In genomic region chr19:50549927-50550593, GRCh38 we compare ENCODE assay signal across 29 cellular contexts. TPM values are rescaled to one million over a fixed set of nuclear protein-coding genes. Genes with fewer than 3 reads are reported as not detected.
A peak's percentile ranks its signal among the peaks of the same experiment; 100 is the strongest.
DNase-seq lines count a peak whose midpoint lies in the region; ATAC-seq and TF ChIP-seq lines count a peak whose summit lies in the region.
"Had no signal": no experiment of that assay in that cellular context is flagged by ENCODE, and none has a peak within 500 bp of the region (broad histone marks: within the 10 kb centered on the region; RNA-seq: fewer than 3 reads in every experiment).

No MANE protein-coding gene starts in this region.

- peak overlapping the region; percentile 75 for H3K4me2 ChIP-seq in neuronal stem cell (ENCODE audit: insufficient read depth, low read length, poor library complexity, severe bottlenecking)

- ATAC-seq in WTC11 = no peak
- ATAC-seq in HG03159 (IDR thresholded peaks at IDR 0.05; ENCODE audit: unreplicated experiment) = no peak
- ATAC-seq: activated naive CD8-positive, alpha-beta T cell treated with anti-CD3 and anti-CD28 coated beads, Interleukin-2, amount 50 U/mL, for 24 hours; foreskin keratinocyte; left ventricle myocardium superior had no signal

- no peak overlapping the region for H2BK120ac ChIP-seq in neuronal stem cell (ENCODE audit: low read depth, low read length)

- H3K27ac ChIP-seq in endodermal cell (ENCODE audit: low read depth, low read length) (no peak overlapping the region), neuronal stem cell (replicated peaks; ENCODE audit: low read length) (no peak overlapping the region), RWPE1 (no peak overlapping the region)
- H3K27ac ChIP-seq: epithelial cell of prostate, foreskin keratinocyte, SK-N-MC, spleen, VCaP had no signal

- no TSS peak for BruUV-seq in Caco-2 (replicated peaks; lab: Mats Ljungman, UMichigan)

- H3K14ac ChIP-seq in neuronal stem cell (ENCODE audit: low read length) = peak overlapping the region; percentile 14

- H3K9me3 Mint-ChIP-seq in WTC11 (no peaks in the 10 kb centered on the region), endodermal cell (no peaks in the 10 kb centered on the region), Caco-2 (ENCODE audit: unreplicated experiment) (no peaks in the 10 kb centered on the region)
- H3K9me3 Mint-ChIP-seq: activated naive CD8-positive, alpha-beta T cell treated with anti-CD3 and anti-CD28 coated beads, Interleukin-2, amount 50 U/mL, for 24 hours had no signal

- no peak overlapping the region for H3K4ac ChIP-seq in neuronal stem cell (ENCODE audit: low read length)

- H3K36me3 ChIP-seq in endodermal cell (ENCODE audit: control insufficient read depth, insufficient read depth, low read length) = no peaks in the 10 kb centered on the region
- peaks cover 23 to 42% of the 10 kb centered on the region in 2 donors for H3K36me3 ChIP-seq in neuronal stem cell (replicated peaks in 1 of 2; ENCODE audit: control insufficient read depth in 2 of 2, insufficient read depth in 2 of 2, low read length in 2 of 2)
- H3K36me3 ChIP-seq in Caco-2 (ENCODE audit: control insufficient read depth, insufficient read depth, low read length) = no peaks in the 10 kb centered on the region
- H3K36me3 ChIP-seq: spleen had no signal

- peak overlapping the region; percentile 67 for H2BK12ac ChIP-seq in neuronal stem cell (ENCODE audit: low read length)

- no peak overlapping the region for H3K9ac ChIP-seq in endodermal cell (ENCODE audit: extremely low read depth, low read length, poor library complexity, severe bottlenecking)
- peak overlapping the region; percentile 76 for H3K9ac ChIP-seq in neuronal stem cell (ENCODE audit: low read depth, low read length, poor library complexity)

- 85 to 88% methylated on average over 6 to 17 of the region's 17 CpGs for WGBS in endodermal cell (ENCODE audit: insufficient coverage in 1 of 2, insufficient read length in 1 of 2), 2 experiments
- no CpG with 5 or more reads among the region's 17 CpGs for WGBS in neuronal stem cell (ENCODE audit: extremely low coverage in 2 of 2, insufficient read length in 2 of 2, insufficient replicate concordance in 1 of 2), 2 donors

- H3K23ac ChIP-seq in neuronal stem cell (ENCODE audit: low read depth, low read length, poor library complexity) = no peak overlapping the region

- H3K4me1 Mint-ChIP-seq in WTC11 = peaks cover 19% of the 10 kb centered on the region
- H3K4me1 Mint-ChIP-seq in endodermal cell = peaks cover 2% of the 10 kb centered on the region
- no peaks in the 10 kb centered on the region for H3K4me1 Mint-ChIP-seq in Caco-2 (ENCODE audit: low read depth, unreplicated experiment)
- H3K4me1 Mint-ChIP-seq: activated naive CD8-positive, alpha-beta T cell treated with anti-CD3 and anti-CD28 coated beads, Interleukin-2, amount 50 U/mL, for 24 hours had no signal

- peak overlapping the region; percentile 91 for H3K4me3 Mint-ChIP-seq in WTC11
- peak overlapping the region; percentile 6 for H3K4me3 Mint-ChIP-seq in endodermal cell
- H3K4me3 Mint-ChIP-seq in Caco-2 (ENCODE audit: unreplicated experiment) = no peak overlapping the region
- H3K4me3 Mint-ChIP-seq: activated naive CD8-positive, alpha-beta T cell treated with anti-CD3 and anti-CD28 coated beads, Interleukin-2, amount 50 U/mL, for 24 hours; IgD-negative memory B cell had no signal

- no peak overlapping the region for H4K8ac ChIP-seq in neuronal stem cell (ENCODE audit: low read depth, low read length)

- H3K27me3 ChIP-seq in endodermal cell (ENCODE audit: control insufficient read depth, insufficient read depth, low read length, poor library complexity, severe bottlenecking) = no peaks in the 10 kb centered on the region
- no peaks in the 10 kb centered on the region for H3K27me3 ChIP-seq in neuronal stem cell (ENCODE audit: control insufficient read depth in 3 of 3, insufficient read depth in 3 of 3, low read depth in 1 of 3, low read length in 3 of 3)
- peaks cover 2% of the 10 kb centered on the region; the same call in 1 of the 2 replicates for H3K27me3 ChIP-seq in Caco-2 (replicated peaks; ENCODE audit: control insufficient read depth, insufficient read depth, low read length)

- peak overlapping the region; percentile 98 for H2AK5ac ChIP-seq in neuronal stem cell (ENCODE audit: low read depth, low read length)

- peak overlapping the region; percentile 2 for H2BK15ac ChIP-seq in neuronal stem cell (ENCODE audit: low read length)

- H3K27ac Mint-ChIP-seq in WTC11 (no peak overlapping the region), endodermal cell (no peak overlapping the region), Caco-2 (ENCODE audit: unreplicated experiment) (no peak overlapping the region)
- H3K27ac Mint-ChIP-seq: activated naive CD8-positive, alpha-beta T cell treated with anti-CD3 and anti-CD28 coated beads, Interleukin-2, amount 50 U/mL, for 24 hours; IgD-negative memory B cell had no signal

- intact Hi-C loops in Caco-2 (cut with micrococcal nuclease; ENCODE audit: unreplicated experiment) = no loop called here

- no peaks in the 10 kb centered on the region for H3K4me1 ChIP-seq in endodermal cell (ENCODE audit: control insufficient read depth, insufficient read depth, low read length)
- peaks cover 12 to 21% of the 10 kb centered on the region in 2 donors for H3K4me1 ChIP-seq in neuronal stem cell (ENCODE audit: control insufficient read depth in 2 of 2, insufficient read depth in 1 of 2, low read depth in 1 of 2, low read length in 2 of 2)
- no peaks in the 10 kb centered on the region for H3K4me1 ChIP-seq in Caco-2
- H3K4me1 ChIP-seq: foreskin keratinocyte, spleen had no signal

- H3K9me3 ChIP-seq in endodermal cell (ENCODE audit: control insufficient read depth, low read length) (no peaks in the 10 kb centered on the region), neuronal stem cell (replicated peaks in 1 of 2; ENCODE audit: control insufficient read depth in 2 of 2, insufficient read depth in 1 of 2, low read depth in 1 of 2, low read length in 2 of 2) (no peaks in the 10 kb centered on the region), Caco-2 (no peaks in the 10 kb centered on the region)
- H3K9me3 ChIP-seq: spleen had no signal

- H3K4me3 ChIP-seq in endodermal cell (ENCODE audit: low read length) (no peak overlapping the region), neuronal stem cell (ENCODE audit: low read length in 2 of 2) (no peak overlapping the region), Caco-2 (ENCODE audit: low read depth, low read length) (no peak overlapping the region)
- H3K4me3 ChIP-seq: SK-N-MC, spleen had no signal

- POLR2A ChIA-PET in WTC11 (lab: Charles Lee) (interaction anchor here (0.6 kb wide), 1 partner anchor 58 kb away, joined by 3 read pairs; no protein-coding TSS in a partner anchor), RWPE1 (lab: Yijun Ruan, JAX; ENCODE audit: low non-redundant PET) (no interaction called here), Caco-2 (lab: Charles Lee) (interaction anchor here (0.6 kb wide), 1 partner anchor 181 kb away, joined by 3 read pairs; no protein-coding TSS in a partner anchor)

- H3K36me3 Mint-ChIP-seq in WTC11 (no peaks in the 10 kb centered on the region), endodermal cell (ENCODE audit: low read depth) (no peaks in the 10 kb centered on the region), Caco-2 (ENCODE audit: insufficient read depth, unreplicated experiment) (no peaks in the 10 kb centered on the region)
- H3K36me3 Mint-ChIP-seq: IgD-negative memory B cell had no signal

- H3K27me3 Mint-ChIP-seq in WTC11 (ENCODE audit: low read depth) (peaks cover 54% of the 10 kb centered on the region), endodermal cell (ENCODE audit: insufficient read depth) (peaks cover 59% of the 10 kb centered on the region), Caco-2 (ENCODE audit: insufficient read depth, unreplicated experiment) (peaks cover 29% of the 10 kb centered on the region)

- H3K18ac ChIP-seq in neuronal stem cell (ENCODE audit: low read length) = peak overlapping the region; percentile 72

- no peak overlapping the region for H4K91ac ChIP-seq in neuronal stem cell (ENCODE audit: low read depth, low read length, poor library complexity)

- peak; percentile 46 for DNase-seq in Daoy (ENCODE audit: low read depth)
- no peak for DNase-seq in WTC11 (ENCODE audit: low spot score)
- DNase-seq in endodermal cell = no peak
- DNase-seq in neuronal stem cell (ENCODE audit: low spot score) = no peak
- no peak for DNase-seq in RWPE1 (ENCODE audit: low spot score)
- DNase-seq in NCI-H510A (lab: John Stamatoyannopoulos, UW) = no peak
- no peak for DNase-seq in Caco-2
- DNase-seq: activated gamma-delta T cell; activated naive CD8-positive, alpha-beta T cell treated with anti-CD3 and anti-CD28 coated beads, Interleukin-2, amount 50 U/mL, for 24 hours; COR-L47; foreskin keratinocyte; left ventricle myocardium superior; NCI-H1417; NCI-H2107; NCI-H510A treated with DMSO at 0.1 percent for 48 hours; RPMI8226; spleen; stimulated activated CD4-positive, alpha-beta T cell treated with anti-CD3 and anti-CD28 coated beads, Interleukin-4, amount 100 ng/mL, for 24 hours; stimulated activated naive CD4-positive, alpha-beta T cell treated with Interleukin-2 at 50 U/mL for 16 hours had no signal

- CTCF ChIA-PET in WTC11 (lab: Charles Lee) (interaction anchor here (0.6 to 1.6 kb wide), 5 partner anchors 10 to 789 kb away, joined by 3 to 10 read pairs (median 5); no protein-coding TSS in a partner anchor), RWPE1 (lab: Yijun Ruan, JAX) (interaction anchor here (0.6 to 2.9 kb wide), 2 partner anchors 12 to 22 kb away, joined by 4 to 19 read pairs; no protein-coding TSS in a partner anchor), Caco-2 (lab: Charles Lee) (no interaction called here)

- H3K79me1 ChIP-seq in neuronal stem cell (ENCODE audit: low read depth, low read length) = peaks cover 43% of the 10 kb centered on the region

- H2BK5ac ChIP-seq in neuronal stem cell (ENCODE audit: low read length) = peak overlapping the region; percentile 93

- no peak overlapping the region for H2AFZ ChIP-seq in neuronal stem cell (ENCODE audit: low read length)

- no peak for TF ChIP-seq CTCF in WTC11 (IDR thresholded peaks at IDR 0.05)
- TF ChIP-seq CTCF in endodermal cell (conservative IDR thresholded peaks at IDR 0.05) = no peak
- no peak for TF ChIP-seq CTCF in RWPE1 (conservative IDR thresholded peaks at IDR 0.05; ENCODE audit: low read depth)
- no peak for TF ChIP-seq CTCF in Caco-2 (IDR thresholded peaks at IDR 0.05; ENCODE audit: insufficient read depth in 1 of 2, low read depth in 1 of 2, low read length in 1 of 2, severe bottlenecking in 1 of 2, unreplicated experiment in 1 of 2)

RNA-seq across cellular contexts. Expression of gene LRRC4B, which starts 18.2 kb away (rescaled TPM):
- 1.8 and 5.6 TPM in 2 replicates for total RNA-seq in Daoy (2014; rRNA removed; shearing (Covaris generic))
- total RNA-seq in WTC11 (2021) (10.0 to 11.0 TPM (median 10.9 TPM) in 3 replicates), endodermal cell (1 to 10 TPM; 2.3 to 7.0 TPM), Caco-2 (2022) (0.30 and 0.54 TPM in 2 replicates)
- polyA plus RNA-seq in endodermal cell (2013, experiment 1 of 2) = 48.9 TPM
- 53.8 TPM for polyA plus RNA-seq in endodermal cell (2013, experiment 2 of 2)
- 78.7 TPM for polyA plus RNA-seq in neuronal stem cell (2013, experiment 1 of 2)
- polyA plus RNA-seq in neuronal stem cell (2013, experiment 2 of 2) = 78.4 TPM
- total RNA-seq: foreskin keratinocyte; MCF 10A; mononuclear cell; T-helper 2 cell treated with Interferon-gamma antibody and Interleukin-4, amounts not matched to agents 100 ng/mL and 5 ng/mL, for 36 hours had no signal
- polyA plus RNA-seq: foreskin keratinocyte, IgD-negative memory B cell had no signal

RNA-seq across cellular contexts. Expression of gene ASPDH, which starts 36.3 kb away (rescaled TPM):
- total RNA-seq in Daoy (2014; rRNA removed; shearing (Covaris generic)) = not detected in 2 replicates
- total RNA-seq in WTC11 (2021) (not detected in 3 replicates), endodermal cell (not detected), Caco-2 (2022) (not detected in 2 replicates)
- polyA plus RNA-seq in endodermal cell (2013, experiment 1 of 2) = not detected
- polyA plus RNA-seq in endodermal cell (2013, experiment 2 of 2) = not detected
- not detected for polyA plus RNA-seq in neuronal stem cell (2013, experiment 1 of 2)
- not detected for polyA plus RNA-seq in neuronal stem cell (2013, experiment 2 of 2)
- total RNA-seq: foreskin keratinocyte; left ventricle myocardium superior; MCF 10A; mononuclear cell; spleen; T-helper 2 cell treated with Interferon-gamma antibody and Interleukin-4, amounts not matched to agents 100 ng/mL and 5 ng/mL, for 36 hours; urinary bladder had no signal
- polyA plus RNA-seq: BJ, foreskin keratinocyte, IgD-negative memory B cell, spleen, urinary bladder had no signal

RNA-seq across cellular contexts. Expression of gene JOSD2, which starts 39.1 kb away (rescaled TPM):
- total RNA-seq in Daoy (2014; rRNA removed; shearing (Covaris generic)) = 17.6 and 26.2 TPM in 2 replicates
- 4.0 to 4.3 TPM (median 4.0 TPM) in 3 replicates for total RNA-seq in WTC11 (2021)
- total RNA-seq in endodermal cell = 10 to 100 TPM; 12.1 to 13.7 TPM
- 5.6 TPM for polyA plus RNA-seq in endodermal cell (2013, experiment 1 of 2)
- 4.8 TPM for polyA plus RNA-seq in endodermal cell (2013, experiment 2 of 2)
- 2.7 TPM for polyA plus RNA-seq in neuronal stem cell (2013, experiment 1 of 2)
- polyA plus RNA-seq in neuronal stem cell (2013, experiment 2 of 2) = 2.8 TPM
- total RNA-seq in Caco-2 (2022) = 27.7 and 27.9 TPM in 2 replicates
